9 cellular contexts compared by ENCODE assay signal in genomic region chr12:48004039-48004940, GRCh38. TPM values are rescaled to one million over a fixed set of nuclear protein-coding genes. Genes with fewer than 3 reads are reported as not detected.
DNase-seq lines count a peak whose midpoint lies in the region; ATAC-seq and TF ChIP-seq lines count a peak whose summit lies in the region.
"Had no signal": no experiment of that assay in that cellular context is flagged by ENCODE, and none has a peak within 500 bp of the region (broad histone marks: within the 10 kb centered on the region; RNA-seq: fewer than 3 reads in every experiment).

Gene COL2A1 (minus strand): TSS chr12:48004476. CDS start chr12:48004321, 155 bp downstream.

- peak; percentile 57; the same call in 1 of the 2 replicates for TF ChIP-seq EP300 in Ishikawa (IDR thresholded peaks at IDR 0.05; ENCODE audit: borderline replicate concordance)

- H3K9me3 ChIP-seq in iPS-18a (ENCODE audit: control insufficient read depth, low read depth, low read length) (no peaks in the 10 kb centered on the region), uterus (no peaks in the 10 kb centered on the region)
- H3K9me3 ChIP-seq: thyroid gland had no signal

- no peaks in the 10 kb centered on the region for H3K36me3 Mint-ChIP-seq in stimulated activated naive B cell treated with anti-CD40 and anti-IgM and Interleukin-4, amounts not matched to agents 10 μg/mL and 1 μg/mL and 100 μg/mL, for 72 hours

- TF ChIP-seq RAD21 in Ishikawa (IDR thresholded peaks at IDR 0.05; ENCODE audit: low read depth), result no peak

- H3K36me3 ChIP-seq in BJ (ENCODE audit: control insufficient read depth, insufficient read depth, low read length), result no peaks in the 10 kb centered on the region
- H3K36me3 ChIP-seq in iPS-18a (ENCODE audit: control insufficient read depth, low read depth, low read length), result no peaks in the 10 kb centered on the region
- H3K36me3 ChIP-seq in uterus, result no peaks in the 10 kb centered on the region
- H3K36me3 ChIP-seq: thyroid gland had no signal

- H3K4me1 Mint-ChIP-seq in stimulated activated naive B cell treated with anti-CD40 and anti-IgM and Interleukin-4, amounts not matched to agents 10 μg/mL and 1 μg/mL and 100 μg/mL, for 72 hours, result peaks cover 23 to 44% of the 10 kb centered on the region in 2 donors

- H3K27ac ChIP-seq in iPS-18a (ENCODE audit: low read length), result no peak within 1 kb of the TSS
- H3K27ac ChIP-seq in uterus, result no peak within 1 kb of the TSS
- H3K27ac ChIP-seq: thyroid gland had no signal

- POLR2A ChIA-PET in BJ (lab: Charles Lee), result interaction anchor here (0.6 kb wide), 1 partner anchor 92 kb away, joined by 5 read pairs; no protein-coding TSS in a partner anchor

- TF ChIP-seq CTCF in BJ (IDR thresholded peaks at IDR 0.05; ENCODE audit: insufficient read depth, low read depth, low read length), result no peak
- no peak for TF ChIP-seq CTCF in uterus (IDR thresholded peaks at IDR 0.05)

- H3K27ac Mint-ChIP-seq in stimulated activated naive B cell treated with anti-CD40 and anti-IgM and Interleukin-4, amounts not matched to agents 10 μg/mL and 1 μg/mL and 100 μg/mL, for 72 hours, result peak within 1 kb of the TSS; percentile 28

- H3K9me3 Mint-ChIP-seq in stimulated activated naive B cell treated with anti-CD40 and anti-IgM and Interleukin-4, amounts not matched to agents 10 μg/mL and 1 μg/mL and 100 μg/mL, for 72 hours, result no peaks in the 10 kb centered on the region

- CTCF ChIA-PET in BJ (lab: Yijun Ruan, JAX), result no interaction called here

- H3K4me3 ChIP-seq in BJ (ENCODE audit: low read depth, low read length) (peak within 1 kb of the TSS; percentile 20), iPS-18a (ENCODE audit: low read length) (peak within 1 kb of the TSS; percentile 66), uterus (peak within 1 kb of the TSS in 1 of 2 donors; percentile 7)

- H3K27me3 ChIP-seq in BJ (ENCODE audit: control insufficient read depth, insufficient read depth, low read length) (peaks cover 46% of the 10 kb centered on the region), iPS-18a (ENCODE audit: control insufficient read depth, insufficient read depth, low read length) (peaks cover 100% of the 10 kb centered on the region), uterus (peaks cover 11 to 15% of the 10 kb centered on the region in 2 donors)

- peak within 1 kb of the TSS; percentile 2 for H3K9ac ChIP-seq in iPS-18a (ENCODE audit: low read length)

- H3K27me3 Mint-ChIP-seq in stimulated activated naive B cell treated with anti-CD40 and anti-IgM and Interleukin-4, amounts not matched to agents 10 μg/mL and 1 μg/mL and 100 μg/mL, for 72 hours, result peaks cover 84 to 96% of the 10 kb centered on the region in 2 donors

- intact Hi-C loops in uterus (cut with DNase I; ENCODE audit: low total_unique reads), result no loop called here

- H3K4me1 ChIP-seq in iPS-18a (ENCODE audit: control insufficient read depth, low read depth, low read length) (peaks cover 33% of the 10 kb centered on the region), uterus (peaks cover 4 to 20% of the 10 kb centered on the region in 2 donors)

- ATAC-seq in stimulated activated naive B cell treated with anti-CD40 and anti-IgM and Interleukin-4, amounts not matched to agents 10 μg/mL and 1 μg/mL and 100 μg/mL, for 72 hours (replicated peaks), result peak; percentile 51 to 63

- peak within 1 kb of the TSS; percentile 73 to 78 for H3K4me3 Mint-ChIP-seq in stimulated activated naive B cell treated with anti-CD40 and anti-IgM and Interleukin-4, amounts not matched to agents 10 μg/mL and 1 μg/mL and 100 μg/mL, for 72 hours

- DNase-seq in BJ (ENCODE audit: low read depth) (no peak), uterus (no peak), SK-N-DZ (ENCODE audit: low spot score) (no peak), NCI-H187 (lab: John Stamatoyannopoulos, UW) (no peak)
- peak; percentile 27 for DNase-seq in activated naive CD4-positive, alpha-beta T cell treated with Interleukin-2 at 50 U/mL for 16 hours
- no peak for DNase-seq in stimulated activated naive B cell treated with anti-CD40 and anti-IgM and Interleukin-4, amounts not matched to agents 10 μg/mL and 1 μg/mL and 100 μg/mL, for 72 hours

- no peak for TF ChIP-seq POLR2A in uterus (IDR thresholded peaks at IDR 0.05)

TF ChIP-seq in Ishikawa, 13 proteins besides CTCF, POLR2A, EP300 and RAD21:
- TF ChIP-seq REST (IDR thresholded peaks at IDR 0.05; ENCODE audit: low read depth), result no peak
- peak; percentile 99 for TF ChIP-seq ZBTB7A (IDR thresholded peaks at IDR 0.05; ENCODE audit: low read depth)
- TF ChIP-seq EGR1 (IDR thresholded peaks at IDR 0.05), result peak; percentile 95
- TF ChIP-seq TCF12 (IDR thresholded peaks at IDR 0.05; ENCODE audit: low read depth), result peak; percentile 66
- TF ChIP-seq, protein P1, sequence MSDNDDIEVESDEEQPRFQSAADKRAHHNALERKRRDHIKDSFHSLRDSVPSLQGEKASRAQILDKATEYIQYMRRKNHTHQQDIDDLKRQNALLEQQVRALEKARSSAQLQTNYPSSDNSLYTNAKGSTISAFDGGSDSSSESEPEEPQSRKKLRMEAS (IDR thresholded peaks at IDR 0.05), result peak; percentile 66
- peak; percentile 27; the same call in 1 of the 2 replicates for TF ChIP-seq NFIC (IDR thresholded peaks at IDR 0.05)
- no peak for TF ChIP-seq CREB1 (IDR thresholded peaks at IDR 0.05; ENCODE audit: low read depth)

RNA-seq across cellular contexts. Expression of gene COL2A1, which starts in this region (rescaled TPM):
- polyA plus RNA-seq in BJ (2011; rRNA removed), result not detected in 2 replicates
- 0.05 TPM in 1 of 2 replicates, not detected in the other for polyA minus RNA-seq in BJ (2011; rRNA and poly(A)+ RNA removed)
- total RNA-seq in uterus, result 1 to 10 TPM in 1 of 4 donors, under 1 TPM in 1, not detected in 2; 0.15 to 1.9 TPM
- 6.6 and 9.9 TPM in 2 replicates for polyA plus RNA-seq in SK-N-DZ (2014; cell fraction: cytosol; rRNA removed)
- polyA plus RNA-seq in SK-N-DZ (2014; cell fraction: nucleus; rRNA removed), result 55.9 and 74.4 TPM in 2 replicates
- total RNA-seq: thyroid gland had no signal
